ENCODE assay signal across 1 cellular context in the genomic region with DNA sequence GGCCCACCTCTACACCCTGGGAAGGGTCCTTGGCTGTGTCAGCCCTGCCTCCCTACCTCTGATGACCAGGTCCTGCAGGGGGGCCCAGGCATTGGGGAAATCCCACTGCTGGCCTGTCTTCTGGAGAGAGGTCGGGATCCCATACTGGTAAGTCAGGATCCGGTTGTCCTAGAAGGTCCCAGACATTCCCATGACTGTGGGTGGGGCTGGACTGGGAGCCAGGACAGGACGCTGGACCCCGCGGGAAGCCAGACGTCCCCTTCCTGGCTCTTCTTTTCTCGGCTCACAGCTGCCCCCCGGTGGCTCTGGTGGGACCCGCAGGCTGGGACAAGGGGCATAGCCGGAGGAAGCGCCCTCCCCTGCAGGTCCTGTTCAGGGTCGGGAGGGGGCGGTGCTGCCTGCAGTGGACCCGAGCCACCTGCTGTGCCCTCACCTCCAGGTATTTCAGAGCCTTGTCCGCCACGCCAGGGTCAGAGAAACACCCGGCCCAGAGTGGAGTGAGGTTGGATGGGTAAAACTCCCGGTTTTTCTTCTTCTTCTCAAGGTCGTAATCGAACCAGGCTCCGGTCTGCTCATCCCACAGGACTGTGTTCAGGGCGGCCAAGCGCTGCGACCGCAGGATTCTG.
TF ChIP-seq lines count a peak whose summit lies in the region.

No MANE protein-coding gene starts in this region.

TF ChIP-seq in HepG2, 621 proteins besides CTCF, POLR2A, EP300 and RAD21 (continued from another document and continues in another):
- TF ChIP-seq ZNF615 (CRISPR knock-in tag; IDR thresholded peaks at IDR 0.05; ENCODE audit: borderline replicate concordance): no peak
- TF ChIP-seq CHD4 (IDR thresholded peaks at IDR 0.05; ENCODE audit: borderline replicate concordance, low read length): no peak
- TF ChIP-seq RBM39 (IDR thresholded peaks at IDR 0.05; ENCODE audit: low read depth, low read length, poor library complexity, severe bottlenecking): peak; percentile 46
- no peak for TF ChIP-seq GTF3A (CRISPR knock-in tag; conservative IDR thresholded peaks at IDR 0.05)
- no peak; the same call in 1 of the 2 replicates for TF ChIP-seq ZNF556 (CRISPR knock-in tag; IDR thresholded peaks at IDR 0.05; ENCODE audit: borderline replicate concordance)
- no peak for TF ChIP-seq REPIN1 (CRISPR knock-in tag; IDR thresholded peaks at IDR 0.05; ENCODE audit: borderline replicate concordance, low read depth)
- peak; percentile 47 for TF ChIP-seq BCL6 (CRISPR knock-in tag; IDR thresholded peaks at IDR 0.05)
- TF ChIP-seq, protein P1, sequence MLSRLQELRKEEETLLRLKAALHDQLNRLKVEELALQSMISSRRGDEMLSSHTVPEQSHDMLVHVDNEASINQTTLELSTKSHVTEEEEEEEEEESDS (CRISPR knock-in tag; IDR thresholded peaks at IDR 0.05; ENCODE audit: borderline replicate concordance): no peak
- TF ChIP-seq MAFG (CRISPR knock-in tag; IDR thresholded peaks at IDR 0.05): no peak
- no peak for TF ChIP-seq ZNF569 (CRISPR knock-in tag; IDR thresholded peaks at IDR 0.05; ENCODE audit: borderline replicate concordance)
- no peak for TF ChIP-seq SSRP1 (CRISPR knock-in tag; IDR thresholded peaks at IDR 0.05)
- TF ChIP-seq KAT2B (IDR thresholded peaks at IDR 0.05; ENCODE audit: borderline replicate concordance, low read depth, low read length): no peak
- no peak for TF ChIP-seq KMT2B (CRISPR knock-in tag; IDR thresholded peaks at IDR 0.05)
- TF ChIP-seq, protein P2, sequence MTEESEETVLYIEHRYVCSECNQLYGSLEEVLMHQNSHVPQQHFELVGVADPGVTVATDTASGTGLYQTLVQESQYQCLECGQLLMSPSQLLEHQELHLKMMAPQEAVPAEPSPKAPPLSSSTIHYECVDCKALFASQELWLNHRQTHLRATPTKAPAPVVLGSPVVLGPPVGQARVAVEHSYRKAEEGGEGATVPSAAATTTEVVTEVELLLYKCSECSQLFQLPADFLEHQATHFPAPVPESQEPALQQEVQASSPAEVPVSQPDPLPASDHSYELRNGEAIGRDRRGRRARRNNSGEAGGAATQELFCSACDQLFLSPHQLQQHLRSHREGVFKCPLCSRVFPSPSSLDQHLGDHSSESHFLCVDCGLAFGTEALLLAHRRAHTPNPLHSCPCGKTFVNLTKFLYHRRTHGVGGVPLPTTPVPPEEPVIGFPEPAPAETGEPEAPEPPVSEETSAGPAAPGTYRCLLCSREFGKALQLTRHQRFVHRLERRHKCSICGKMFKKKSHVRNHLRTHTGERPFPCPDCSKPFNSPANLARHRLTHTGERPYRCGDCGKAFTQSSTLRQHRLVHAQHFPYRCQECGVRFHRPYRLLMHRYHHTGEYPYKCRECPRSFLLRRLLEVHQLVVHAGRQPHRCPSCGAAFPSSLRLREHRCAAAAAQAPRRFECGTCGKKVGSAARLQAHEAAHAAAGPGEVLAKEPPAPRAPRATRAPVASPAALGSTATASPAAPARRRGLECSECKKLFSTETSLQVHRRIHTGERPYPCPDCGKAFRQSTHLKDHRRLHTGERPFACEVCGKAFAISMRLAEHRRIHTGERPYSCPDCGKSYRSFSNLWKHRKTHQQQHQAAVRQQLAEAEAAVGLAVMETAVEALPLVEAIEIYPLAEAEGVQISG (CRISPR knock-in tag; IDR thresholded peaks at IDR 0.05): peak; percentile 66
- TF ChIP-seq ZFAT (CRISPR knock-in tag; conservative IDR thresholded peaks at IDR 0.05): no peak
- TF ChIP-seq, protein P3, sequence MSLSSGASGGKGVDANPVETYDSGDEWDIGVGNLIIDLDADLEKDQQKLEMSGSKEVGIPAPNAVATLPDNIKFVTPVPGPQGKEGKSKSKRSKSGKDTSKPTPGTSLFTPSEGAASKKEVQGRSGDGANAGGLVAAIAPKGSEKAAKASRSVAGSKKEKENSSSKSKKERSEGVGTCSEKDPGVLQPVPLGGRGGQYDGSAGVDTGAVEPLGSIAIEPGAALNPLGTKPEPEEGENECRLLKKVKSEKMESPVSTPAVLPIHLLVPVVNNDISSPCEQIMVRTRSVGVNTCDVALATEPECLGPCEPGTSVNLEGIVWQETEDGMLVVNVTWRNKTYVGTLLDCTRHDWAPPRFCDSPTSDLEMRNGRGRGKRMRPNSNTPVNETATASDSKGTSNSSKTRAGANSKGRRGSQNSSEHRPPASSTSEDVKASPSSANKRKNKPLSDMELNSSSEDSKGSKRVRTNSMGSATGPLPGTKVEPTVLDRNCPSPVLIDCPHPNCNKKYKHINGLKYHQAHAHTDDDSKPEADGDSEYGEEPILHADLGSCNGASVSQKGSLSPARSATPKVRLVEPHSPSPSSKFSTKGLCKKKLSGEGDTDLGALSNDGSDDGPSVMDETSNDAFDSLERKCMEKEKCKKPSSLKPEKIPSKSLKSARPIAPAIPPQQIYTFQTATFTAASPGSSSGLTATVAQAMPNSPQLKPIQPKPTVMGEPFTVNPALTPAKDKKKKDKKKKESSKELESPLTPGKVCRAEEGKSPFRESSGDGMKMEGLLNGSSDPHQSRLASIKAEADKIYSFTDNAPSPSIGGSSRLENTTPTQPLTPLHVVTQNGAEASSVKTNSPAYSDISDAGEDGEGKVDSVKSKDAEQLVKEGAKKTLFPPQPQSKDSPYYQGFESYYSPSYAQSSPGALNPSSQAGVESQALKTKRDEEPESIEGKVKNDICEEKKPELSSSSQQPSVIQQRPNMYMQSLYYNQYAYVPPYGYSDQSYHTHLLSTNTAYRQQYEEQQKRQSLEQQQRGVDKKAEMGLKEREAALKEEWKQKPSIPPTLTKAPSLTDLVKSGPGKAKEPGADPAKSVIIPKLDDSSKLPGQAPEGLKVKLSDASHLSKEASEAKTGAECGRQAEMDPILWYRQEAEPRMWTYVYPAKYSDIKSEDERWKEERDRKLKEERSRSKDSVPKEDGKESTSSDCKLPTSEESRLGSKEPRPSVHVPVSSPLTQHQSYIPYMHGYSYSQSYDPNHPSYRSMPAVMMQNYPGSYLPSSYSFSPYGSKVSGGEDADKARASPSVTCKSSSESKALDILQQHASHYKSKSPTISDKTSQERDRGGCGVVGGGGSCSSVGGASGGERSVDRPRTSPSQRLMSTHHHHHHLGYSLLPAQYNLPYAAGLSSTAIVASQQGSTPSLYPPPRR (CRISPR knock-in tag; IDR thresholded peaks at IDR 0.05; ENCODE audit: borderline replicate concordance): no peak
- no peak for TF ChIP-seq ZFP82 (CRISPR knock-in tag; IDR thresholded peaks at IDR 0.05; ENCODE audit: borderline replicate concordance)
- TF ChIP-seq ZNF674 (CRISPR knock-in tag; IDR thresholded peaks at IDR 0.05; ENCODE audit: low read depth): no peak
- no peak for TF ChIP-seq TEAD2 (CRISPR knock-in tag; IDR thresholded peaks at IDR 0.05)
- TF ChIP-seq HOXA3 (CRISPR knock-in tag; IDR thresholded peaks at IDR 0.05): peak; percentile 66
- TF ChIP-seq ZNF572 (CRISPR knock-in tag; IDR thresholded peaks at IDR 0.05): peak; percentile 60; the same call in 1 of the 2 replicates
- TF ChIP-seq, protein P4, sequence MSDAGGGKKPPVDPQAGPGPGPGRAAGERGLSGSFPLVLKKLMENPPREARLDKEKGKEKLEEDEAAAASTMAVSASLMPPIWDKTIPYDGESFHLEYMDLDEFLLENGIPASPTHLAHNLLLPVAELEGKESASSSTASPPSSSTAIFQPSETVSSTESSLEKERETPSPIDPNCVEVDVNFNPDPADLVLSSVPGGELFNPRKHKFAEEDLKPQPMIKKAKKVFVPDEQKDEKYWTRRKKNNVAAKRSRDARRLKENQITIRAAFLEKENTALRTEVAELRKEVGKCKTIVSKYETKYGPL (CRISPR knock-in tag; IDR thresholded peaks at IDR 0.05): no peak
- 0 out of 2 replicates have a peak, but pooled peaks have one; percentile 14 for TF ChIP-seq HMG20A (CRISPR knock-in tag; IDR thresholded peaks at IDR 0.05; ENCODE audit: borderline replicate concordance)
- TF ChIP-seq AKAP8 (CRISPR knock-in tag; IDR thresholded peaks at IDR 0.05): peak; percentile 72; the same call in 1 of the 2 replicates
- TF ChIP-seq, protein P5, sequence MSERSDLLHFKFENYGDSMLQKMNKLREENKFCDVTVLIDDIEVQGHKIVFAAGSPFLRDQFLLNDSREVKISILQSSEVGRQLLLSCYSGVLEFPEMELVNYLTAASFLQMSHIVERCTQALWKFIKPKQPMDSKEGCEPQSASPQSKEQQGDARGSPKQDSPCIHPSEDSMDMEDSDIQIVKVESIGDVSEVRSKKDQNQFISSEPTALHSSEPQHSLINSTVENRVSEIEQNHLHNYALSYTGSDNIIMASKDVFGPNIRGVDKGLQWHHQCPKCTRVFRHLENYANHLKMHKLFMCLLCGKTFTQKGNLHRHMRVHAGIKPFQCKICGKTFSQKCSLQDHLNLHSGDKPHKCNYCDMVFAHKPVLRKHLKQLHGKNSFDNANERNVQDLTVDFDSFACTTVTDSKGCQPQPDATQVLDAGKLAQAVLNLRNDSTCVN (CRISPR knock-in tag; IDR thresholded peaks at IDR 0.05; ENCODE audit: borderline replicate concordance): peak; percentile 52; the same call in 1 of the 2 replicates
- TF ChIP-seq MYNN (CRISPR knock-in tag; IDR thresholded peaks at IDR 0.05; ENCODE audit: low read depth): no peak; the same call in 1 of the 2 replicates
- TF ChIP-seq ZFP36L2 (CRISPR knock-in tag; IDR thresholded peaks at IDR 0.05): no peak
- TF ChIP-seq ZNF598 (CRISPR knock-in tag; IDR thresholded peaks at IDR 0.05; ENCODE audit: borderline replicate concordance): no peak; the same call in 1 of the 2 replicates
- 0 out of 2 replicates have a peak, but pooled peaks have one; percentile 39 for TF ChIP-seq ZNF777 (CRISPR knock-in tag; IDR thresholded peaks at IDR 0.05)
- TF ChIP-seq, protein P6, sequence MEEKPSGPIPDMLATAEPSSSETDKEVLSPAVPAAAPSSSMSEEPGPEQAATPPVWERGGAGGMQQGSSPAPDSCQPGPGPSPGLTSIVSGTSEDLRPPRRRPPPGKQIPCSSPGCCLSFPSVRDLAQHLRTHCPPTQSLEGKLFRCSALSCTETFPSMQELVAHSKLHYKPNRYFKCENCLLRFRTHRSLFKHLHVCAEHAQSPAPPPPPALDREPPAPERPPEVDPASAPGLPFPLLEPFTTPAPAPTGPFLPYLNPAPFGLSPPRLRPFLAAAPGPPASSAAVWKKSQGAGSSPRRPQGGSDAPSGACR (CRISPR knock-in tag; IDR thresholded peaks at IDR 0.05): no peak
- TF ChIP-seq RARG (CRISPR knock-in tag; IDR thresholded peaks at IDR 0.05; ENCODE audit: low read depth): no peak
- TF ChIP-seq, protein P7, sequence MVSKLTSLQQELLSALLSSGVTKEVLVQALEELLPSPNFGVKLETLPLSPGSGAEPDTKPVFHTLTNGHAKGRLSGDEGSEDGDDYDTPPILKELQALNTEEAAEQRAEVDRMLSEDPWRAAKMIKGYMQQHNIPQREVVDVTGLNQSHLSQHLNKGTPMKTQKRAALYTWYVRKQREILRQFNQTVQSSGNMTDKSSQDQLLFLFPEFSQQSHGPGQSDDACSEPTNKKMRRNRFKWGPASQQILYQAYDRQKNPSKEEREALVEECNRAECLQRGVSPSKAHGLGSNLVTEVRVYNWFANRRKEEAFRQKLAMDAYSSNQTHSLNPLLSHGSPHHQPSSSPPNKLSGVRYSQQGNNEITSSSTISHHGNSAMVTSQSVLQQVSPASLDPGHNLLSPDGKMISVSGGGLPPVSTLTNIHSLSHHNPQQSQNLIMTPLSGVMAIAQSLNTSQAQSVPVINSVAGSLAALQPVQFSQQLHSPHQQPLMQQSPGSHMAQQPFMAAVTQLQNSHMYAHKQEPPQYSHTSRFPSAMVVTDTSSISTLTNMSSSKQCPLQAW (CRISPR knock-in tag; IDR thresholded peaks at IDR 0.05): peak; percentile 79
- TF ChIP-seq RAD51 (IDR thresholded peaks at IDR 0.05; ENCODE audit: borderline replicate concordance): no peak
- no peak for TF ChIP-seq ESRRA (CRISPR knock-in tag; IDR thresholded peaks at IDR 0.05; ENCODE audit: low read depth)
- TF ChIP-seq ZNF343 (CRISPR knock-in tag; IDR thresholded peaks at IDR 0.05): no peak
- TF ChIP-seq ZNF354B (CRISPR knock-in tag; IDR thresholded peaks at IDR 0.05): no peak
- no peak for TF ChIP-seq PRPF4 (IDR thresholded peaks at IDR 0.05; ENCODE audit: low read depth, low read length, poor library complexity, severe bottlenecking)
- peak; percentile 45; the same call in 1 of the 2 replicates for TF ChIP-seq MYC (CRISPR knock-in tag; IDR thresholded peaks at IDR 0.05; ENCODE audit: borderline replicate concordance)
- no peak for TF ChIP-seq SP2 (CRISPR knock-in tag; IDR thresholded peaks at IDR 0.05)
- no peak for TF ChIP-seq ZNF749 (CRISPR knock-in tag; IDR thresholded peaks at IDR 0.05; ENCODE audit: borderline replicate concordance)
- no peak for TF ChIP-seq PPARG (CRISPR knock-in tag; conservative IDR thresholded peaks at IDR 0.05)
- TF ChIP-seq ZNF558 (CRISPR knock-in tag; IDR thresholded peaks at IDR 0.05; ENCODE audit: borderline replicate concordance): no peak
- TF ChIP-seq ZBTB7A (CRISPR knock-in tag; IDR thresholded peaks at IDR 0.05): no peak
- no peak for TF ChIP-seq ZMAT3 (CRISPR knock-in tag; conservative IDR thresholded peaks at IDR 0.05)
- TF ChIP-seq IKZF4 (CRISPR knock-in tag; IDR thresholded peaks at IDR 0.05; ENCODE audit: borderline replicate concordance, low read depth, not compliant biosample characterization): no peak
- TF ChIP-seq ZNF773 (CRISPR knock-in tag; IDR thresholded peaks at IDR 0.05; ENCODE audit: borderline replicate concordance): no peak
- peak; percentile 35; the same call in 1 of the 2 replicates for TF ChIP-seq NCOA2 (CRISPR knock-in tag; IDR thresholded peaks at IDR 0.05)
- no peak for TF ChIP-seq ZNF703 (CRISPR knock-in tag; IDR thresholded peaks at IDR 0.05; ENCODE audit: borderline replicate concordance)
- TF ChIP-seq SALL1 (CRISPR knock-in tag; IDR thresholded peaks at IDR 0.05): peak; percentile 80
